ENCODE assay signal across 8 cellular contexts in genomic region chr12:79420146-79420618, GRCh38.
A peak's percentile ranks its signal among the peaks of the same experiment; 100 is the strongest.
DNase-seq lines count a peak whose midpoint lies in the region; ATAC-seq and TF ChIP-seq lines count a peak whose summit lies in the region.

No MANE protein-coding gene starts in this region.

- no peak overlapping the region for H3K27ac Mint-ChIP-seq in glutamatergic neuron (ENCODE audit: unreplicated experiment)
- no peak overlapping the region for H3K27ac Mint-ChIP-seq in activated CD8-positive, alpha-beta memory T cell treated with anti-CD3 and anti-CD28 coated beads, Interleukin-2, amount 10 ng/mL, durations not matched to agents 7 days and 5 days

- intact Hi-C loops in testis (cut with DNase I; ENCODE audit: low total_unique reads), result no loop called here

- H3K4me3 ChIP-seq in ACC112 (ENCODE audit: low read depth, low read length) (no peak overlapping the region), GM23248 (no peak overlapping the region), testis (no peak overlapping the region)

- no peaks in the 10 kb centered on the region for H3K36me3 Mint-ChIP-seq in glutamatergic neuron (ENCODE audit: unreplicated experiment)
- no peaks in the 10 kb centered on the region for H3K36me3 Mint-ChIP-seq in activated CD8-positive, alpha-beta memory T cell treated with anti-CD3 and anti-CD28 coated beads, Interleukin-2, amount 10 ng/mL, durations not matched to agents 7 days and 5 days

- no peaks in the 10 kb centered on the region for H3K79me2 ChIP-seq in ACC112 (ENCODE audit: control insufficient read depth, insufficient read depth, low read length, unreplicated experiment)
- no peaks in the 10 kb centered on the region for H3K79me2 ChIP-seq in GM23248 (ENCODE audit: insufficient read depth)

- H3F3A ChIP-seq in GM23248 (ENCODE audit: insufficient read depth), result peaks cover 51% of the 10 kb centered on the region

- H4K20me1 ChIP-seq in GM23248 (ENCODE audit: insufficient read depth), result no peaks in the 10 kb centered on the region

- no peaks in the 10 kb centered on the region for H3K9me3 ChIP-seq in GM23248 (ENCODE audit: low read depth)
- H3K9me3 ChIP-seq in testis, result no peaks in the 10 kb centered on the region

- H3K9me3 Mint-ChIP-seq in glutamatergic neuron (ENCODE audit: unreplicated experiment), result peaks cover 4% of the 10 kb centered on the region
- no peaks in the 10 kb centered on the region for H3K9me3 Mint-ChIP-seq in activated CD8-positive, alpha-beta memory T cell treated with anti-CD3 and anti-CD28 coated beads, Interleukin-2, amount 10 ng/mL, durations not matched to agents 7 days and 5 days (ENCODE audit: low read depth)

- H3K4me2 ChIP-seq in GM23248 (ENCODE audit: unreplicated experiment), result peak overlapping the region; percentile 63

- TF ChIP-seq POLR2A in testis (IDR thresholded peaks at IDR 0.05), result no peak

- peak; percentile 59 for TF ChIP-seq CTCF in RWPE1 (conservative IDR thresholded peaks at IDR 0.05; ENCODE audit: low read depth)
- peak; percentile 29 for TF ChIP-seq CTCF in glutamatergic neuron (IDR thresholded peaks at IDR 0.05; ENCODE audit: partially characterized antibody, unreplicated experiment)
- TF ChIP-seq CTCF in testis (IDR thresholded peaks at IDR 0.05), result peak in 2 of 3 experiments; percentile 21 to 24

- DNase-seq in GM23248 (peak; percentile 94), RWPE1 (ENCODE audit: low spot score) (peak; percentile 62), glutamatergic neuron (no peak), testis (no peak), activated T-cell treated with anti-CD3 and anti-CD28 coated beads for 4 hours (no peak), hippocampal formation (lab: John Stamatoyannopoulos, UW) (no peak)
- DNase-seq in activated CD8-positive, alpha-beta memory T cell treated with anti-CD3 and anti-CD28 coated beads, Interleukin-2, amount 10 ng/mL, durations not matched to agents 7 days and 5 days, result no peak

- H2AFZ ChIP-seq in ACC112 (ENCODE audit: low read length, unreplicated experiment) (peak overlapping the region; percentile 61), GM23248 (peak overlapping the region; percentile 21)

- POLR2A ChIA-PET in RWPE1 (lab: Yijun Ruan, JAX; ENCODE audit: low non-redundant PET), result no interaction called here

- H3K36me3 ChIP-seq in ACC112 (ENCODE audit: insufficient read depth, low read length), result no peaks in the 10 kb centered on the region
- no peaks in the 10 kb centered on the region for H3K36me3 ChIP-seq in GM23248 (ENCODE audit: low read depth)
- H3K36me3 ChIP-seq in testis (ENCODE audit: low read depth, missing control alignments), result no peaks in the 10 kb centered on the region

- CTCF ChIA-PET in RWPE1 (lab: Yijun Ruan, JAX), result interaction anchor here (0.6 to 1.8 kb wide), 12 partner anchors 9 to 1912 kb away, joined by 3 to 7 read pairs (median 4); no protein-coding TSS in a partner anchor
- CTCF ChIA-PET in activated CD8-positive, alpha-beta memory T cell treated with anti-CD3 and anti-CD28 coated beads, Interleukin-2, amount 10 ng/mL, durations not matched to agents 7 days and 5 days (lab: Charles Lee), result no interaction called here

- H3K27ac ChIP-seq in ACC112 (ENCODE audit: low read depth, low read length) (peak overlapping the region; percentile 95), GM23248 (peak overlapping the region; percentile 92), RWPE1 (no peak overlapping the region), testis (peak overlapping the region in 1 of 2 donors; percentile 5)

- no peaks in the 10 kb centered on the region for H3K27me3 ChIP-seq in ACC112 (ENCODE audit: insufficient read depth, low read length)
- no peaks in the 10 kb centered on the region for H3K27me3 ChIP-seq in GM23248 (replicated peaks; ENCODE audit: insufficient read depth)
- no peaks in the 10 kb centered on the region for H3K27me3 ChIP-seq in testis

- H3K4me3 Mint-ChIP-seq in glutamatergic neuron (ENCODE audit: unreplicated experiment), result no peak overlapping the region
- H3K4me3 Mint-ChIP-seq in activated CD8-positive, alpha-beta memory T cell treated with anti-CD3 and anti-CD28 coated beads, Interleukin-2, amount 10 ng/mL, durations not matched to agents 7 days and 5 days, result no peak overlapping the region

- no peaks in the 10 kb centered on the region for H3K27me3 Mint-ChIP-seq in glutamatergic neuron (ENCODE audit: unreplicated experiment)
- H3K27me3 Mint-ChIP-seq in activated CD8-positive, alpha-beta memory T cell treated with anti-CD3 and anti-CD28 coated beads, Interleukin-2, amount 10 ng/mL, durations not matched to agents 7 days and 5 days, result no peaks in the 10 kb centered on the region

- no peak for ATAC-seq in activated CD8-positive, alpha-beta memory T cell treated with anti-CD3 and anti-CD28 coated beads, Interleukin-2, amount 10 ng/mL, durations not matched to agents 7 days and 5 days

- peaks cover 9% of the 10 kb centered on the region for H3K4me1 Mint-ChIP-seq in glutamatergic neuron (ENCODE audit: low read depth, unreplicated experiment)
- H3K4me1 Mint-ChIP-seq in activated CD8-positive, alpha-beta memory T cell treated with anti-CD3 and anti-CD28 coated beads, Interleukin-2, amount 10 ng/mL, durations not matched to agents 7 days and 5 days, result no peaks in the 10 kb centered on the region

- peaks cover 67% of the 10 kb centered on the region for H3K4me1 ChIP-seq in ACC112 (ENCODE audit: control insufficient read depth, insufficient read depth, low read length, unreplicated experiment)
- peaks cover 67% of the 10 kb centered on the region for H3K4me1 ChIP-seq in GM23248 (ENCODE audit: insufficient read depth)
- H3K4me1 ChIP-seq in testis, result peaks cover 10% of the 10 kb centered on the region

- in situ Hi-C loops in GM23248 (cut with MboI), result loop anchor here (10.0 to 25.0 kb wide), 3 partner anchors 115 to 842 kb away; no protein-coding TSS in a partner anchor

- H3K9ac ChIP-seq in GM23248, result peak overlapping the region; percentile 61

- H3K9me2 ChIP-seq in GM23248 (ENCODE audit: insufficient read depth), result 0 out of 2 replicates have a peak, but pooled peaks cover 2% of the 10 kb centered on the region

Comparison
In these comparisons a context has a peak if more than half of its experiments do, and no peak if none do; other contexts are left out.
1. DNase-seq: peak in GM23248 (single experiment) and RWPE1 (single experiment); none in glutamatergic neuron (single experiment), testis (single experiment), activated T-cell treated with anti-CD3 and anti-CD28 coated beads for 4 hours (single experiment), activated CD8-positive, alpha-beta memory T cell treated with anti-CD3 and anti-CD28 coated beads, Interleukin-2, amount 10 ng/mL, durations not matched to agents 7 days and 5 days (single experiment) and hippocampal formation (0 of 2).
2. Peak in every context shown above with its lines, with median percentiles within 50 percentile points of each other: CTCF ChIP-seq.